Comparison of ENCODE assay signal across 17 cellular contexts in genomic region chr19:54156490-54156889, GRCh38. TPM values are rescaled to one million over a fixed set of nuclear protein-coding genes. Genes with fewer than 3 reads are reported as not detected.
DNase-seq lines count a peak whose midpoint lies in the region; ATAC-seq and TF ChIP-seq lines count a peak whose summit lies in the region.
"Had no signal": no experiment of that assay in that cellular context is flagged by ENCODE, and none has a peak within 500 bp of the region (broad histone marks: within the 10 kb centered on the region; RNA-seq: fewer than 3 reads in every experiment).

No MANE protein-coding gene starts in this region.

- H3K27ac ChIP-seq in PC-3 (ENCODE audit: low read length) = no peak overlapping the region
- H3K27ac ChIP-seq in CD8-positive, alpha-beta T cell (ENCODE audit: low read depth, low read length) = no peak overlapping the region

- H3K27ac Mint-ChIP-seq in activated naive CD4-positive, alpha-beta T cell treated with anti-CD3 and anti-CD28 coated beads for 36 hours = peak overlapping the region; percentile 56
- H3K27ac Mint-ChIP-seq in Caco-2 (ENCODE audit: unreplicated experiment) = peak overlapping the region; percentile 60
- H3K27ac Mint-ChIP-seq in stimulated activated effector memory CD8-positive, alpha-beta T cell treated with anti-CD3 and anti-CD28 coated beads, Interleukin-12 subunit alpha, Interleukin-12 subunit beta, amount 100 ng/mL, for 72 hours = peak overlapping the region; percentile 67
- H3K27ac Mint-ChIP-seq in CD8-positive, alpha-beta T cell = no peak overlapping the region

- intact Hi-C loops in activated naive CD4-positive, alpha-beta T cell treated with anti-CD3 and anti-CD28 coated beads for 36 hours (cut with micrococcal nuclease) = no loop called here
- intact Hi-C loops in Caco-2 (cut with micrococcal nuclease; ENCODE audit: unreplicated experiment) (no loop called here), PC-3 (cut with micrococcal nuclease) (no loop called here)
- intact Hi-C loops in CD8-positive, alpha-beta T cell (cut with DNase I, micrococcal nuclease) = no loop called here

- POLR2A ChIA-PET in Caco-2 (lab: Charles Lee) (interaction anchor here (0.7 to 1.2 kb wide), 2 partner anchors 19 to 33 kb away, joined by 3 to 7 read pairs; partner anchors contain the start of genes CNOT3 and MBOAT7), PC-3 (lab: Charles Lee; ENCODE audit: unreplicated experiment) (no interaction called here)
- POLR2A ChIA-PET in CD8-positive, alpha-beta T cell (lab: Charles Lee) = interaction anchor here (0.9 to 1.4 kb wide), 2 partner anchors 12 to 35 kb away, joined by 4 read pairs; no protein-coding TSS in a partner anchor

- no peaks in the 10 kb centered on the region for H3F3A ChIP-seq in PC-3 (ENCODE audit: low read length, unreplicated experiment)

- no peak for DNase-seq in activated naive CD4-positive, alpha-beta T cell treated with anti-CD3 and anti-CD28 coated beads for 36 hours
- no peak for DNase-seq in activated naive CD4-positive, alpha-beta T cell treated with anti-CD3 and anti-CD28 coated beads, Interleukin-2, amount 50 U/mL, for 16 hours
- DNase-seq in Caco-2 = no peak
- no peak for DNase-seq in PC-3
- no peak for DNase-seq in stimulated activated effector memory CD8-positive, alpha-beta T cell treated with anti-CD3 and anti-CD28 coated beads, Interleukin-12 subunit alpha, Interleukin-12 subunit beta, amount 100 ng/mL, for 72 hours (ENCODE audit: low spot score in 2 of 2)
- no peak for DNase-seq in CD8-positive, alpha-beta T cell
- DNase-seq in T-helper 9 cell = no peak
- DNase-seq: AML-193; CD4-positive, alpha-beta memory T cell; HCEC 1CT; KBM-7; NCI-H1092 treated with DMSO at 0.1 percent for 48 hours; NCI-H1694; NCI-H345; NCI-H69; NK-92 treated with Interleukin-12 subunit alpha and Interleukin-12 subunit beta, amount 100 ng/mL, for 24 hours had no signal

- peaks cover 19% of the 10 kb centered on the region for H3K79me2 ChIP-seq in PC-3 (ENCODE audit: low read length)

- H3K27me3 Mint-ChIP-seq in activated naive CD4-positive, alpha-beta T cell treated with anti-CD3 and anti-CD28 coated beads for 36 hours (ENCODE audit: low read depth) = no peaks in the 10 kb centered on the region
- H3K27me3 Mint-ChIP-seq in Caco-2 (ENCODE audit: insufficient read depth, unreplicated experiment) = no peaks in the 10 kb centered on the region
- no peaks in the 10 kb centered on the region for H3K27me3 Mint-ChIP-seq in CD8-positive, alpha-beta T cell (ENCODE audit: low read depth)
- H3K27me3 Mint-ChIP-seq: CD4-positive, alpha-beta memory T cell had no signal

- no peak overlapping the region for H3K4me2 ChIP-seq in PC-3 (ENCODE audit: low read length)

- peaks cover 54% of the 10 kb centered on the region for H3K4me1 Mint-ChIP-seq in activated naive CD4-positive, alpha-beta T cell treated with anti-CD3 and anti-CD28 coated beads for 36 hours (ENCODE audit: low read depth)
- peaks cover 23% of the 10 kb centered on the region for H3K4me1 Mint-ChIP-seq in Caco-2 (ENCODE audit: low read depth, unreplicated experiment)
- H3K4me1 Mint-ChIP-seq in stimulated activated effector memory CD8-positive, alpha-beta T cell treated with anti-CD3 and anti-CD28 coated beads, Interleukin-12 subunit alpha, Interleukin-12 subunit beta, amount 100 ng/mL, for 72 hours = peaks cover 62% of the 10 kb centered on the region
- peaks cover 58% of the 10 kb centered on the region for H3K4me1 Mint-ChIP-seq in CD8-positive, alpha-beta T cell (ENCODE audit: low read depth)

- no peaks in the 10 kb centered on the region for H3K9me2 ChIP-seq in PC-3 (replicated peaks; ENCODE audit: low read length)

- TF ChIP-seq CTCF in Caco-2 (IDR thresholded peaks at IDR 0.05; ENCODE audit: insufficient read depth in 1 of 2, low read depth in 1 of 2, low read length in 1 of 2, severe bottlenecking in 1 of 2, unreplicated experiment in 1 of 2) = no peak
- no peak for TF ChIP-seq CTCF in PC-3 (conservative IDR thresholded peaks at IDR 0.05; ENCODE audit: low read depth, low read length)
- TF ChIP-seq CTCF in CD8-positive, alpha-beta T cell (IDR thresholded peaks at IDR 0.05) = no peak

- H3K4me3 ChIP-seq in Caco-2 (ENCODE audit: low read depth, low read length) = no peak overlapping the region
- no peak overlapping the region for H3K4me3 ChIP-seq in PC-3 (ENCODE audit: low read length)
- H3K4me3 ChIP-seq in CD8-positive, alpha-beta T cell (ENCODE audit: low read depth, low read length) = no peak overlapping the region

- H3K4me3 Mint-ChIP-seq in activated naive CD4-positive, alpha-beta T cell treated with anti-CD3 and anti-CD28 coated beads for 36 hours = no peak overlapping the region
- peak overlapping the region; percentile 41 for H3K4me3 Mint-ChIP-seq in Caco-2 (ENCODE audit: unreplicated experiment)
- H3K4me3 Mint-ChIP-seq in stimulated activated effector memory CD8-positive, alpha-beta T cell treated with anti-CD3 and anti-CD28 coated beads, Interleukin-12 subunit alpha, Interleukin-12 subunit beta, amount 100 ng/mL, for 72 hours = peak overlapping the region; percentile 14
- no peak overlapping the region for H3K4me3 Mint-ChIP-seq in CD8-positive, alpha-beta T cell

- no peak overlapping the region for H2AFZ ChIP-seq in PC-3 (ENCODE audit: low read length)

- BruUV-seq in Caco-2 (replicated peaks; lab: Mats Ljungman, UMichigan) (no TSS peak), PC-3 (replicated peaks; lab: Mats Ljungman, UMichigan) (TSS peak; percentile 1)

- no peaks in the 10 kb centered on the region for H3K9me3 Mint-ChIP-seq in activated naive CD4-positive, alpha-beta T cell treated with anti-CD3 and anti-CD28 coated beads for 36 hours
- H3K9me3 Mint-ChIP-seq in Caco-2 (ENCODE audit: unreplicated experiment) = no peaks in the 10 kb centered on the region
- H3K9me3 Mint-ChIP-seq in stimulated activated effector memory CD8-positive, alpha-beta T cell treated with anti-CD3 and anti-CD28 coated beads, Interleukin-12 subunit alpha, Interleukin-12 subunit beta, amount 100 ng/mL, for 72 hours = no peaks in the 10 kb centered on the region
- H3K9me3 Mint-ChIP-seq in CD8-positive, alpha-beta T cell = no peaks in the 10 kb centered on the region
- H3K9me3 Mint-ChIP-seq: CD4-positive, alpha-beta memory T cell had no signal

- no peak for ATAC-seq in PC-3
- no peak for ATAC-seq in stimulated activated effector memory CD8-positive, alpha-beta T cell treated with anti-CD3 and anti-CD28 coated beads, Interleukin-12 subunit alpha, Interleukin-12 subunit beta, amount 100 ng/mL, for 72 hours
- no peak for ATAC-seq in CD8-positive, alpha-beta T cell

- no peaks in the 10 kb centered on the region for H4K20me1 ChIP-seq in PC-3 (ENCODE audit: low read length)

- peaks cover 35% of the 10 kb centered on the region for H3K36me3 Mint-ChIP-seq in activated naive CD4-positive, alpha-beta T cell treated with anti-CD3 and anti-CD28 coated beads for 36 hours (ENCODE audit: low read depth)
- H3K36me3 Mint-ChIP-seq in Caco-2 (ENCODE audit: insufficient read depth, unreplicated experiment) = peaks cover 91% of the 10 kb centered on the region
- peaks cover 88% of the 10 kb centered on the region for H3K36me3 Mint-ChIP-seq in stimulated activated effector memory CD8-positive, alpha-beta T cell treated with anti-CD3 and anti-CD28 coated beads, Interleukin-12 subunit alpha, Interleukin-12 subunit beta, amount 100 ng/mL, for 72 hours
- H3K36me3 Mint-ChIP-seq in CD8-positive, alpha-beta T cell = peaks cover 69% of the 10 kb centered on the region

- H3K4me1 ChIP-seq in Caco-2 (peaks cover 15% of the 10 kb centered on the region), PC-3 (ENCODE audit: insufficient read depth, low read length) (peaks cover 22% of the 10 kb centered on the region)
- H3K4me1 ChIP-seq in CD8-positive, alpha-beta T cell (ENCODE audit: insufficient read depth, low read length) = peaks cover 64% of the 10 kb centered on the region

- CTCF ChIA-PET in activated naive CD4-positive, alpha-beta T cell treated with anti-CD3 and anti-CD28 coated beads for 36 hours (lab: Charles Lee) = no interaction called here
- CTCF ChIA-PET in Caco-2 (lab: Charles Lee) (interaction anchor here (0.7 kb wide), 1 partner anchor 174 kb away, joined by 3 read pairs; no protein-coding TSS in a partner anchor), PC-3 (lab: Charles Lee) (no interaction called here)
- CTCF ChIA-PET in CD8-positive, alpha-beta T cell (lab: Charles Lee) = interaction anchor here (0.8 to 1.4 kb wide), 2 partner anchors 11 to 33 kb away, joined by 3 read pairs; partner anchors contain the start of gene MBOAT7

- H3K27me3 ChIP-seq in Caco-2 (replicated peaks; ENCODE audit: control insufficient read depth, insufficient read depth, low read length) (no peaks in the 10 kb centered on the region), PC-3 (ENCODE audit: low read length) (no peaks in the 10 kb centered on the region)
- H3K27me3 ChIP-seq in CD8-positive, alpha-beta T cell (ENCODE audit: insufficient read depth, low read length) = no peaks in the 10 kb centered on the region

- no peak overlapping the region for H3K9ac ChIP-seq in PC-3 (ENCODE audit: low read length)

- H3K36me3 ChIP-seq in Caco-2 (ENCODE audit: control insufficient read depth, insufficient read depth, low read length) (peaks cover 8% of the 10 kb centered on the region), PC-3 (ENCODE audit: low read depth, low read length) (peaks cover 48% of the 10 kb centered on the region)
- H3K36me3 ChIP-seq in CD8-positive, alpha-beta T cell (ENCODE audit: insufficient read depth, low read length) = peaks cover 61% of the 10 kb centered on the region

- H3K9me3 ChIP-seq in Caco-2 = no peaks in the 10 kb centered on the region
- H3K9me3 ChIP-seq in PC-3 (ENCODE audit: low read length) = no peaks in the 10 kb centered on the region
- H3K9me3 ChIP-seq in CD8-positive, alpha-beta T cell (ENCODE audit: low read length) = no peaks in the 10 kb centered on the region

RNA-seq across cellular contexts. Expression of gene LENG1, which starts 3.0 kb away (rescaled TPM):
- total RNA-seq in activated naive CD4-positive, alpha-beta T cell treated with anti-CD3 and anti-CD28 coated beads for 36 hours = 1 to 10 TPM; 4.7 to 5.6 TPM
- total RNA-seq in Caco-2 (2022) (6.6 and 6.9 TPM in 2 replicates), PC-3 (2014; rRNA removed) (13.6 and 18.8 TPM in 2 replicates)
- total RNA-seq in CD8-positive, alpha-beta T cell = 10 to 100 TPM; 15.5 to 15.8 TPM

RNA-seq across cellular contexts. Expression of gene TMC4, which starts 16.5 kb away (rescaled TPM):
- total RNA-seq in activated naive CD4-positive, alpha-beta T cell treated with anti-CD3 and anti-CD28 coated beads for 36 hours = under 1 TPM in 1 of 2 experiments, not detected in 1; 0.24 TPM
- total RNA-seq in Caco-2 (2022) (38.9 and 45.9 TPM in 2 replicates), PC-3 (2014; rRNA removed) (11.2 and 13.4 TPM in 2 replicates)
- not detected for total RNA-seq in CD8-positive, alpha-beta T cell
- total RNA-seq: SK-MEL-5 had no signal

RNA-seq across cellular contexts. Expression of gene CNOT3, which starts 18.9 kb away (rescaled TPM):
- 10 to 100 TPM; 50.4 to 58.3 TPM for total RNA-seq in activated naive CD4-positive, alpha-beta T cell treated with anti-CD3 and anti-CD28 coated beads for 36 hours
- total RNA-seq in Caco-2 (2022) (77.7 and 82.1 TPM in 2 replicates), PC-3 (2014; rRNA removed) (41.1 and 60.2 TPM in 2 replicates)
- 10 to 100 TPM; 30.8 to 42.3 TPM for total RNA-seq in CD8-positive, alpha-beta T cell

RNA-seq across cellular contexts. Expression of gene MBOAT7, which starts 32.9 kb away (rescaled TPM):
- 10 to 100 TPM; 33.7 to 36.1 TPM for total RNA-seq in activated naive CD4-positive, alpha-beta T cell treated with anti-CD3 and anti-CD28 coated beads for 36 hours
- 137 and 149 TPM in 2 replicates for total RNA-seq in Caco-2 (2022)
- 231 and 261 TPM in 2 replicates for total RNA-seq in PC-3 (2014; rRNA removed)
- 10 to 100 TPM; 10.0 to 13.1 TPM for total RNA-seq in CD8-positive, alpha-beta T cell

RNA-seq across cellular contexts. Expression of gene TSEN34, which starts 34.6 kb away (rescaled TPM):
- 1 to 10 TPM; 8.0 to 8.5 TPM for total RNA-seq in activated naive CD4-positive, alpha-beta T cell treated with anti-CD3 and anti-CD28 coated beads for 36 hours
- total RNA-seq in Caco-2 (2022) = 42.6 TPM in 2 replicates
- 122 and 173 TPM in 2 replicates for total RNA-seq in PC-3 (2014; rRNA removed)
- 10 to 100 TPM; 13.9 to 14.6 TPM for total RNA-seq in CD8-positive, alpha-beta T cell

Comparison
In these comparisons a context has a peak if more than half of its experiments do, and no peak if none do; other contexts are left out.
1. H3K4me3 Mint-ChIP-seq: peak in Caco-2 (single experiment) and stimulated activated effector memory CD8-positive, alpha-beta T cell treated with anti-CD3 and anti-CD28 coated beads, Interleukin-12 subunit alpha, Interleukin-12 subunit beta, amount 100 ng/mL, for 72 hours (single experiment); none in activated naive CD4-positive, alpha-beta T cell treated with anti-CD3 and anti-CD28 coated beads for 36 hours (single experiment) and CD8-positive, alpha-beta T cell (single experiment).
2. CTCF ChIA-PET loops: an anchor here in Caco-2 (0.7 kb wide) and CD8-positive, alpha-beta T cell (0.8 to 1.4 kb wide); none called in activated naive CD4-positive, alpha-beta T cell treated with anti-CD3 and anti-CD28 coated beads for 36 hours and PC-3.